ENCODE assay signal across 8 cellular contexts in the genomic region with DNA sequence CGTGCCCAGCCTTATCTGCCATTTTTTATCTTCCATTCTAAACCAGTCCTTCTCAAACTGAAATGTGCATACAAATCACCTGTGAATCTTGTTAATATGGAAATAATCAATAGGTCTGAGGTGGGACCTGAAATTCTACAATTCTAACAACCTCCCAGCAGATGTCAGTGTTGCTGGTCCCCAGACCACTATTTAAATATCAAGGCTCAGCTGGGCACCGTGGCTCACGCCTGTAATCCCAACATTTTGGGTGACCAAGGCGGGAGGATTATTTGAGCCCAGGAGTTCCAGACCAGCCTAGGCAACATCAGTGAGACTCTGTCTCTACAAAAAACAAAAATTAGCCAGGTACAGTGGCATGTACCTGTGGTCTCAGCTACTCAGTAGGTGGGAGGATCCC. TPM values are rescaled to one million over a fixed set of nuclear protein-coding genes. Genes with fewer than 3 reads are reported as not detected.
A peak's percentile ranks its signal among the peaks of the same experiment; 100 is the strongest.
DNase-seq lines count a peak whose midpoint lies in the region; ATAC-seq and TF ChIP-seq lines count a peak whose summit lies in the region.

No MANE protein-coding gene starts in this region.

- no peaks in the 10 kb centered on the region for H3K27me3 Mint-ChIP-seq in Caco-2 (ENCODE audit: insufficient read depth, unreplicated experiment)
- H3K27me3 Mint-ChIP-seq in activated B cell treated with CpG ODN at 0.5 μM for 24 hours: peaks cover 5% of the 10 kb centered on the region
- H3K27me3 Mint-ChIP-seq in glutamatergic neuron (ENCODE audit: unreplicated experiment): peaks cover 6% of the 10 kb centered on the region
- H3K27me3 Mint-ChIP-seq in T-helper 2 cell treated with Interferon-gamma antibody and Interleukin-4, amounts not matched to agents 5 μg/mL and 100 μg/mL, for 36 hours (ENCODE audit: low read depth): peaks cover 3% of the 10 kb centered on the region

- no peaks in the 10 kb centered on the region for H3K36me3 ChIP-seq in Caco-2 (ENCODE audit: control insufficient read depth, insufficient read depth, low read length)
- H3K36me3 ChIP-seq in GM23248 (ENCODE audit: low read depth): no peaks in the 10 kb centered on the region

- DNase-seq in Caco-2: no peak
- peak; percentile 50 for DNase-seq in GM23248
- DNase-seq in activated B cell treated with CpG ODN at 0.5 μM for 24 hours: peak; percentile 17
- peak; percentile 44 for DNase-seq in glutamatergic neuron
- no peak for DNase-seq in sciatic nerve (ENCODE audit: low spot score)
- DNase-seq in Ammon's horn (ENCODE audit: low spot score): no peak
- no peak for DNase-seq in T-helper 2 cell treated with Interferon-gamma antibody and Interleukin-4, amounts not matched to agents 5 μg/mL and 100 μg/mL, for 36 hours (ENCODE audit: low spot score)

- H3K9me3 ChIP-seq in Caco-2 (no peaks in the 10 kb centered on the region), GM23248 (ENCODE audit: low read depth) (no peaks in the 10 kb centered on the region)

- no peaks in the 10 kb centered on the region for H3K9me2 ChIP-seq in GM23248 (ENCODE audit: insufficient read depth)

- peaks cover 24% of the 10 kb centered on the region for H3F3A ChIP-seq in GM23248 (ENCODE audit: insufficient read depth)

- POLR2A ChIA-PET in Caco-2 (lab: Charles Lee) (interaction anchor here (0.5 kb wide), 1 partner anchor 30 kb away, joined by 4 read pairs; no protein-coding TSS in a partner anchor), activated B cell treated with CpG ODN at 0.5 μM for 24 hours (lab: Charles Lee) (interaction anchor here (0.6 to 1.2 kb wide), 4 partner anchors 12 to 167 kb away, joined by 3 to 4 read pairs (median 3); no protein-coding TSS in a partner anchor)

- H3K36me3 Mint-ChIP-seq in Caco-2 (ENCODE audit: insufficient read depth, unreplicated experiment) (peaks cover 21% of the 10 kb centered on the region), activated B cell treated with CpG ODN at 0.5 μM for 24 hours (ENCODE audit: low read depth) (no peaks in the 10 kb centered on the region), glutamatergic neuron (ENCODE audit: unreplicated experiment) (no peaks in the 10 kb centered on the region)
- H3K36me3 Mint-ChIP-seq in T-helper 2 cell treated with Interferon-gamma antibody and Interleukin-4, amounts not matched to agents 5 μg/mL and 100 μg/mL, for 36 hours (ENCODE audit: low read depth): no peaks in the 10 kb centered on the region

- peak; percentile 55 for ATAC-seq in activated B cell treated with CpG ODN at 0.5 μM for 24 hours (ENCODE audit: low read depth)
- no peak for ATAC-seq in sciatic nerve
- ATAC-seq in GM21367 (IDR thresholded peaks at IDR 0.05; ENCODE audit: unreplicated experiment): no peak

- CTCF ChIA-PET in Caco-2 (lab: Charles Lee) (interaction anchor here (0.6 to 0.7 kb wide), 2 partner anchors 9 to 14 kb away, joined by 5 to 6 read pairs; no protein-coding TSS in a partner anchor), activated B cell treated with CpG ODN at 0.5 μM for 24 hours (lab: Charles Lee) (interaction anchor here (1.0 to 3.7 kb wide), 11 partner anchors 12 to 253 kb away, joined by 4 to 18 read pairs (median 4); no protein-coding TSS in a partner anchor)

- H4K20me1 ChIP-seq in GM23248 (ENCODE audit: insufficient read depth): no peaks in the 10 kb centered on the region

- no peaks in the 10 kb centered on the region for H3K79me2 ChIP-seq in GM23248 (ENCODE audit: insufficient read depth)

- BruUV-seq in Caco-2 (replicated peaks; lab: Mats Ljungman, UMichigan): no TSS peak

- H3K4me1 ChIP-seq in Caco-2 (peaks cover 35% of the 10 kb centered on the region), GM23248 (ENCODE audit: insufficient read depth) (peaks cover 47% of the 10 kb centered on the region)

- H3K9me3 Mint-ChIP-seq in Caco-2 (ENCODE audit: unreplicated experiment): no peaks in the 10 kb centered on the region
- no peaks in the 10 kb centered on the region for H3K9me3 Mint-ChIP-seq in activated B cell treated with CpG ODN at 0.5 μM for 24 hours
- peaks cover 2% of the 10 kb centered on the region for H3K9me3 Mint-ChIP-seq in glutamatergic neuron (ENCODE audit: unreplicated experiment)
- no peaks in the 10 kb centered on the region for H3K9me3 Mint-ChIP-seq in T-helper 2 cell treated with Interferon-gamma antibody and Interleukin-4, amounts not matched to agents 5 μg/mL and 100 μg/mL, for 36 hours

- TF ChIP-seq CTCF in Caco-2 (IDR thresholded peaks at IDR 0.05; ENCODE audit: insufficient read depth in 1 of 2, low read depth in 1 of 2, low read length in 1 of 2, severe bottlenecking in 1 of 2, unreplicated experiment in 1 of 2) (peak; percentile 31 to 41), activated B cell treated with CpG ODN at 0.5 μM for 24 hours (IDR thresholded peaks at IDR 0.05) (no peak), glutamatergic neuron (IDR thresholded peaks at IDR 0.05; ENCODE audit: partially characterized antibody, unreplicated experiment) (peak; percentile 41)

- no peak overlapping the region for H3K9ac ChIP-seq in GM23248

- H3K4me3 Mint-ChIP-seq in Caco-2 (ENCODE audit: unreplicated experiment) (no peak overlapping the region), activated B cell treated with CpG ODN at 0.5 μM for 24 hours (no peak overlapping the region), glutamatergic neuron (ENCODE audit: unreplicated experiment) (no peak overlapping the region)
- no peak overlapping the region for H3K4me3 Mint-ChIP-seq in T-helper 2 cell treated with Interferon-gamma antibody and Interleukin-4, amounts not matched to agents 5 μg/mL and 100 μg/mL, for 36 hours

- H3K4me2 ChIP-seq in GM23248 (ENCODE audit: unreplicated experiment): no peak overlapping the region

- WGBS in GM23248 (ENCODE audit: low coverage in 1 of 2, low lambda C conversion rate in 2 of 2, missing lambda C conversion rate in 2 of 2), 2 experiments: 63% methylated on average over 4 of the region's 4 CpGs

- H3K4me1 Mint-ChIP-seq in Caco-2 (ENCODE audit: low read depth, unreplicated experiment) (peaks cover 45% of the 10 kb centered on the region), activated B cell treated with CpG ODN at 0.5 μM for 24 hours (peaks cover 7% of the 10 kb centered on the region), glutamatergic neuron (ENCODE audit: low read depth, unreplicated experiment) (peaks cover 6% of the 10 kb centered on the region)
- peaks cover 2% of the 10 kb centered on the region for H3K4me1 Mint-ChIP-seq in T-helper 2 cell treated with Interferon-gamma antibody and Interleukin-4, amounts not matched to agents 5 μg/mL and 100 μg/mL, for 36 hours (ENCODE audit: low read depth)

- no peak overlapping the region for H3K27ac ChIP-seq in GM23248

- H3K4me3 ChIP-seq in Caco-2 (ENCODE audit: low read depth, low read length) (no peak overlapping the region), GM23248 (no peak overlapping the region)

- H3K27ac Mint-ChIP-seq in Caco-2 (ENCODE audit: unreplicated experiment): no peak overlapping the region
- no peak overlapping the region for H3K27ac Mint-ChIP-seq in activated B cell treated with CpG ODN at 0.5 μM for 24 hours
- H3K27ac Mint-ChIP-seq in glutamatergic neuron (ENCODE audit: unreplicated experiment): no peak overlapping the region
- H3K27ac Mint-ChIP-seq in T-helper 2 cell treated with Interferon-gamma antibody and Interleukin-4, amounts not matched to agents 5 μg/mL and 100 μg/mL, for 36 hours: no peak overlapping the region

- no peaks in the 10 kb centered on the region for H3K27me3 ChIP-seq in Caco-2 (replicated peaks; ENCODE audit: control insufficient read depth, insufficient read depth, low read length)
- no peaks in the 10 kb centered on the region for H3K27me3 ChIP-seq in GM23248 (replicated peaks; ENCODE audit: insufficient read depth)

- in situ Hi-C loops in GM23248 (cut with MboI): no loop called here

- H2AFZ ChIP-seq in GM23248: no peak overlapping the region

- intact Hi-C loops in Caco-2 (cut with micrococcal nuclease; ENCODE audit: unreplicated experiment): loop anchor here (5.0 kb wide), 1 partner anchor 119 kb away; no protein-coding TSS in a partner anchor
- intact Hi-C loops in activated B cell treated with CpG ODN at 0.5 μM for 24 hours (cut with micrococcal nuclease): loop anchor here (1.0 kb wide), 4 partner anchors 191 to 253 kb away; no protein-coding TSS in a partner anchor
- intact Hi-C loops in sciatic nerve (cut with DNase I): no loop called here

RNA-seq across cellular contexts. Expression of a gene that starts 4.1 kb away (rescaled TPM):
- total RNA-seq in Caco-2 (2022) (1.8 and 1.9 TPM in 2 replicates), activated B cell treated with CpG ODN at 0.5 μM for 24 hours (1.7 and 1.9 TPM in 2 replicates), glutamatergic neuron (ENCODE audit: unreplicated experiment) (2.0 TPM), sciatic nerve (1.5 TPM)
- total RNA-seq in GM23248 (2014; rRNA removed; shearing (Covaris generic)): 0.32 and 0.51 TPM in 2 replicates
- 0.60 and 0.65 TPM in 2 replicates for polyA plus RNA-seq in GM23248 (2016; fragmentation: Nextera tagmentation; extraction: Ambion mirVana)

RNA-seq across cellular contexts. Expression of a gene that starts 44.1 kb away (rescaled TPM):
- total RNA-seq in Caco-2 (2022): 46.4 and 47.3 TPM in 2 replicates
- total RNA-seq in GM23248 (2014; rRNA removed; shearing (Covaris generic)): 12.5 and 16.5 TPM in 2 replicates
- polyA plus RNA-seq in GM23248 (2016; fragmentation: Nextera tagmentation; extraction: Ambion mirVana): 16.7 and 17.2 TPM in 2 replicates
- total RNA-seq in activated B cell treated with CpG ODN at 0.5 μM for 24 hours: 116 and 123 TPM in 2 replicates
- total RNA-seq in glutamatergic neuron (ENCODE audit: unreplicated experiment): 52.4 TPM
- total RNA-seq in sciatic nerve: 97.7 TPM

RNA-seq across cellular contexts. Expression of a gene that starts 44.8 kb away (rescaled TPM):
- total RNA-seq in Caco-2 (2022) (3.6 and 5.5 TPM in 2 replicates), activated B cell treated with CpG ODN at 0.5 μM for 24 hours (0.15 TPM in 1 of 2 replicates, not detected in the other), glutamatergic neuron (ENCODE audit: unreplicated experiment) (29.9 TPM), sciatic nerve (29.0 TPM)
- total RNA-seq in GM23248 (2014; rRNA removed; shearing (Covaris generic)): 59.6 and 69.9 TPM in 2 replicates
- 63.3 and 67.3 TPM in 2 replicates for polyA plus RNA-seq in GM23248 (2016; fragmentation: Nextera tagmentation; extraction: Ambion mirVana)

Comparison
In these comparisons a context has a peak if more than half of its experiments do, and no peak if none do; other contexts are left out.
1. DNase-seq: peak in GM23248 (single experiment), activated B cell treated with CpG ODN at 0.5 μM for 24 hours (single experiment) and glutamatergic neuron (single experiment); none in Caco-2 (0 of 2), sciatic nerve (single experiment), Ammon's horn (single experiment) and T-helper 2 cell treated with Interferon-gamma antibody and Interleukin-4, amounts not matched to agents 5 μg/mL and 100 μg/mL, for 36 hours (single experiment).